Comparison of ENCODE assay signal across 12 cellular contexts in genomic region chr9:116700882-116701836, GRCh38. TPM values are rescaled to one million over a fixed set of nuclear protein-coding genes. Genes with fewer than 3 reads are reported as not detected.
DNase-seq lines count a peak whose midpoint lies in the region; ATAC-seq and TF ChIP-seq lines count a peak whose summit lies in the region.
"Had no signal": no experiment of that assay in that cellular context is flagged by ENCODE, and none has a peak within 500 bp of the region (broad histone marks: within the 10 kb centered on the region; RNA-seq: fewer than 3 reads in every experiment).

No MANE protein-coding gene starts in this region.

- intact Hi-C loops in MCF 10A (cut with micrococcal nuclease) (no loop called here), breast epithelium (cut with DNase I; ENCODE audit: low total_unique reads) (no loop called here)
- intact Hi-C loops in activated T-helper 2 cell treated with anti-CD3 and anti-CD28 coated beads, Interferon-gamma antibody, Interleukin-2, Interleukin-4, amounts not matched to agents 10 μg/mL and 5 μg/mL and 100 μg/mL, durations not matched to agents 14 hours and 24 hours and 36 hours (cut with micrococcal nuclease), result no loop called here

- POLR2A ChIA-PET in MCF 10A (lab: Yijun Ruan, JAX), result interaction anchor here (0.5 kb wide), 1 partner anchor 17 kb away, joined by 3 read pairs; no protein-coding TSS in a partner anchor

- H3K4me1 ChIP-seq in breast epithelium, result no peaks in the 10 kb centered on the region
- H3K4me1 ChIP-seq: BE2C had no signal

- no peak overlapping the region for H3K4me3 ChIP-seq in breast epithelium
- H3K4me3 ChIP-seq: ascending aorta had no signal

- no peak for DNase-seq in MCF 10A (ENCODE audit: unreplicated experiment)
- DNase-seq in breast epithelium (ENCODE audit: low spot score in 2 of 2), result no peak
- peak; percentile 55 for DNase-seq in NCI-H2029 treated with DMSO at 0.1 percent for 48 hours (lab: John Stamatoyannopoulos, UW)
- DNase-seq in activated T-helper 2 cell treated with anti-CD3 and anti-CD28 coated beads, Interferon-gamma antibody, Interleukin-2, Interleukin-4, amounts not matched to agents 10 μg/mL and 5 μg/mL and 100 μg/mL, durations not matched to agents 14 hours and 24 hours and 36 hours (ENCODE audit: low spot score), result no peak
- no peak for DNase-seq in stimulated activated CD4-positive, alpha-beta T cell treated with anti-CD3 and anti-CD28 coated beads, Interleukin-4, amount 100 ng/mL, for 4 hours
- DNase-seq in NK-92 (lab: John Stamatoyannopoulos, UW; ENCODE audit: unreplicated experiment), result no peak
- DNase-seq: BE2C, KG1, kidney had no signal

- no peak for TF ChIP-seq POLR2A in breast epithelium (IDR thresholded peaks at IDR 0.05)

- H3K4me1 Mint-ChIP-seq in MCF 10A (ENCODE audit: insufficient read depth, unreplicated experiment), result peaks cover 26% of the 10 kb centered on the region
- H3K4me1 Mint-ChIP-seq in activated T-helper 2 cell treated with anti-CD3 and anti-CD28 coated beads, Interferon-gamma antibody, Interleukin-2, Interleukin-4, amounts not matched to agents 10 μg/mL and 5 μg/mL and 100 μg/mL, durations not matched to agents 14 hours and 24 hours and 36 hours (ENCODE audit: low read depth), result peaks cover 19% of the 10 kb centered on the region
- peaks cover 22% of the 10 kb centered on the region for H3K4me1 Mint-ChIP-seq in stimulated activated memory B cell treated with anti-CD40 and anti-IgM and Interleukin-4, amounts not matched to agents 10 μg/mL and 1 μg/mL and 100 μg/mL, for 72 hours

- no peaks in the 10 kb centered on the region for H3K9me3 ChIP-seq in breast epithelium
- H3K9me3 ChIP-seq: ascending aorta, BE2C had no signal

- no peak for TF ChIP-seq CTCF in MCF 10A (IDR thresholded peaks at IDR 0.05; ENCODE audit: unreplicated experiment)
- TF ChIP-seq CTCF in breast epithelium (IDR thresholded peaks at IDR 0.05), result no peak

- no peaks in the 10 kb centered on the region for H3K27me3 ChIP-seq in breast epithelium
- H3K27me3 ChIP-seq: ascending aorta, BE2C had no signal

- H3K36me3 Mint-ChIP-seq in MCF 10A (ENCODE audit: insufficient read depth, unreplicated experiment), result peaks cover 33% of the 10 kb centered on the region
- H3K36me3 Mint-ChIP-seq in activated T-helper 2 cell treated with anti-CD3 and anti-CD28 coated beads, Interferon-gamma antibody, Interleukin-2, Interleukin-4, amounts not matched to agents 10 μg/mL and 5 μg/mL and 100 μg/mL, durations not matched to agents 14 hours and 24 hours and 36 hours (ENCODE audit: low read depth), result peaks cover 68% of the 10 kb centered on the region
- H3K36me3 Mint-ChIP-seq in stimulated activated memory B cell treated with anti-CD40 and anti-IgM and Interleukin-4, amounts not matched to agents 10 μg/mL and 1 μg/mL and 100 μg/mL, for 72 hours, result peaks cover 68% of the 10 kb centered on the region

- BruUV-seq in MCF 10A (replicated peaks; lab: Mats Ljungman, UMichigan), result no TSS peak

- no peak overlapping the region for H3K27ac ChIP-seq in breast epithelium
- H3K27ac ChIP-seq: ascending aorta had no signal

- H3K27ac Mint-ChIP-seq in MCF 10A (ENCODE audit: low read depth, unreplicated experiment), result peak overlapping the region; percentile 48
- peak overlapping the region; percentile 51 for H3K27ac Mint-ChIP-seq in activated T-helper 2 cell treated with anti-CD3 and anti-CD28 coated beads, Interferon-gamma antibody, Interleukin-2, Interleukin-4, amounts not matched to agents 10 μg/mL and 5 μg/mL and 100 μg/mL, durations not matched to agents 14 hours and 24 hours and 36 hours
- no peak overlapping the region for H3K27ac Mint-ChIP-seq in stimulated activated memory B cell treated with anti-CD40 and anti-IgM and Interleukin-4, amounts not matched to agents 10 μg/mL and 1 μg/mL and 100 μg/mL, for 72 hours

- ATAC-seq in HG03045 (IDR thresholded peaks at IDR 0.05; ENCODE audit: unreplicated experiment), result no peak
- ATAC-seq in stimulated activated memory B cell treated with anti-CD40 and anti-IgM and Interleukin-4, amounts not matched to agents 10 μg/mL and 1 μg/mL and 100 μg/mL, for 72 hours, result no peak

- no peaks in the 10 kb centered on the region for H3K27me3 Mint-ChIP-seq in MCF 10A (ENCODE audit: insufficient read depth, unreplicated experiment)
- H3K27me3 Mint-ChIP-seq in activated T-helper 2 cell treated with anti-CD3 and anti-CD28 coated beads, Interferon-gamma antibody, Interleukin-2, Interleukin-4, amounts not matched to agents 10 μg/mL and 5 μg/mL and 100 μg/mL, durations not matched to agents 14 hours and 24 hours and 36 hours (ENCODE audit: low read depth), result no peaks in the 10 kb centered on the region
- H3K27me3 Mint-ChIP-seq in stimulated activated memory B cell treated with anti-CD40 and anti-IgM and Interleukin-4, amounts not matched to agents 10 μg/mL and 1 μg/mL and 100 μg/mL, for 72 hours, result no peaks in the 10 kb centered on the region

- H3K4me3 Mint-ChIP-seq in MCF 10A (ENCODE audit: unreplicated experiment), result no peak overlapping the region
- H3K4me3 Mint-ChIP-seq in activated T-helper 2 cell treated with anti-CD3 and anti-CD28 coated beads, Interferon-gamma antibody, Interleukin-2, Interleukin-4, amounts not matched to agents 10 μg/mL and 5 μg/mL and 100 μg/mL, durations not matched to agents 14 hours and 24 hours and 36 hours (ENCODE audit: low read depth), result no peak overlapping the region
- no peak overlapping the region for H3K4me3 Mint-ChIP-seq in stimulated activated memory B cell treated with anti-CD40 and anti-IgM and Interleukin-4, amounts not matched to agents 10 μg/mL and 1 μg/mL and 100 μg/mL, for 72 hours

- CTCF ChIA-PET in MCF 10A (lab: Yijun Ruan, JAX), result interaction anchor here (1.3 kb wide), 1 partner anchor 36 kb away, joined by 5 read pairs; no protein-coding TSS in a partner anchor

- H3K9me3 Mint-ChIP-seq in MCF 10A (ENCODE audit: unreplicated experiment), result no peaks in the 10 kb centered on the region
- peaks cover 11% of the 10 kb centered on the region for H3K9me3 Mint-ChIP-seq in activated T-helper 2 cell treated with anti-CD3 and anti-CD28 coated beads, Interferon-gamma antibody, Interleukin-2, Interleukin-4, amounts not matched to agents 10 μg/mL and 5 μg/mL and 100 μg/mL, durations not matched to agents 14 hours and 24 hours and 36 hours
- H3K9me3 Mint-ChIP-seq in stimulated activated memory B cell treated with anti-CD40 and anti-IgM and Interleukin-4, amounts not matched to agents 10 μg/mL and 1 μg/mL and 100 μg/mL, for 72 hours, result no peaks in the 10 kb centered on the region

- peaks cover 12% of the 10 kb centered on the region for H3K36me3 ChIP-seq in breast epithelium

RNA-seq across cellular contexts. Expression of gene TRIM32, which starts 14.1 kb away (rescaled TPM):
- 17.8 and 18.8 TPM in 2 replicates for total RNA-seq in MCF 10A (2022)
- 10 to 100 TPM; 18.7 to 20.2 (median 19.0) TPM for total RNA-seq in breast epithelium
- total RNA-seq in activated T-helper 2 cell treated with anti-CD3 and anti-CD28 coated beads, Interferon-gamma antibody, Interleukin-2, Interleukin-4, amounts not matched to agents 10 μg/mL and 5 μg/mL and 100 μg/mL, durations not matched to agents 14 hours and 24 hours and 36 hours, result 15.7 and 16.5 TPM in 2 replicates
